Comparison of ENCODE assay signal across 14 cellular contexts in genomic region chr14:72416892-72417291, GRCh38.
DNase-seq lines count a peak whose midpoint lies in the region; ATAC-seq, FAIRE-seq and TF ChIP-seq lines count a peak whose summit lies in the region.
"Had no signal": no experiment of that assay in that cellular context is flagged by ENCODE, and none has a peak within 500 bp of the region (broad histone marks: within the 10 kb centered on the region; RNA-seq: fewer than 3 reads in every experiment).

No MANE protein-coding gene starts in this region.

- H3K9me3 ChIP-seq in BLaER1 treated with 17β-estradiol and CSF1 and Interleukin-3, amounts not matched to agents 10 nM and 100 nM (replicated peaks in 1 of 11): peaks cover 0 to 14% (median 11%) of the 10 kb centered on the region in 11 experiments; a peak in 12 of 22 replicates
- H3K9me3 ChIP-seq in lower lobe of right lung: peaks cover 6% of the 10 kb centered on the region

- H3K27ac Mint-ChIP-seq in natural killer cell treated with Interleukin-12 subunit alpha and Interleukin-12 subunit beta and Interleukin-15 and Interleukin-18, amount 100 ng/mL, for 72 hours: no peak overlapping the region
- H3K27ac Mint-ChIP-seq: activated T-cell treated with anti-CD3 and anti-CD28 coated beads, Interleukin-2, amount 50 U/mL, for 72 hours; naive B cell had no signal

- peaks cover 5 to 13% of the 10 kb centered on the region in 2 donors for H3K4me1 Mint-ChIP-seq in natural killer cell treated with Interleukin-12 subunit alpha and Interleukin-12 subunit beta and Interleukin-15 and Interleukin-18, amount 100 ng/mL, for 72 hours (ENCODE audit: low read depth in 2 of 2)

- H3K9ac ChIP-seq in BLaER1 treated with 17β-estradiol and CSF1 and Interleukin-3, amounts not matched to agents 10 nM and 100 nM: no peak overlapping the region

- H3K27me3 Mint-ChIP-seq in natural killer cell treated with Interleukin-12 subunit alpha and Interleukin-12 subunit beta and Interleukin-15 and Interleukin-18, amount 100 ng/mL, for 72 hours: peaks cover 7 to 10% of the 10 kb centered on the region in 2 donors

- peaks cover 0 to 16% (median 13%) of the 10 kb centered on the region in 10 experiments; a peak in 12 of 20 replicates for H3K4me1 ChIP-seq in BLaER1 treated with 17β-estradiol and CSF1 and Interleukin-3, amounts not matched to agents 10 nM and 100 nM
- H3K4me1 ChIP-seq in lower lobe of right lung: no peaks in the 10 kb centered on the region
- H3K4me1 ChIP-seq: body of pancreas had no signal

- no peaks in the 10 kb centered on the region for H3K36me3 ChIP-seq in BLaER1 treated with 17β-estradiol and CSF1 and Interleukin-3, amounts not matched to agents 10 nM and 100 nM
- H3K36me3 ChIP-seq in lower lobe of right lung: no peaks in the 10 kb centered on the region

- ATAC-seq in esophagus mucosa (peak; percentile 58), lower lobe of right lung (no peak), HG02763 (IDR thresholded peaks at IDR 0.05; ENCODE audit: unreplicated experiment) (no peak)
- no peak for ATAC-seq in natural killer cell treated with Interleukin-12 subunit alpha and Interleukin-12 subunit beta and Interleukin-15 and Interleukin-18, amount 100 ng/mL, for 72 hours
- ATAC-seq: activated T-cell treated with anti-CD3 and anti-CD28 coated beads, Interleukin-2, amount 50 U/mL, for 72 hours; body of pancreas had no signal

- H3K4me3 Mint-ChIP-seq in natural killer cell treated with Interleukin-12 subunit alpha and Interleukin-12 subunit beta and Interleukin-15 and Interleukin-18, amount 100 ng/mL, for 72 hours: no peak overlapping the region
- H3K4me3 Mint-ChIP-seq: activated T-cell treated with anti-CD3 and anti-CD28 coated beads, Interleukin-2, amount 50 U/mL, for 72 hours; naive B cell had no signal

- intact Hi-C loops in lower lobe of right lung (cut with DNase I): no loop called here

- DNase-seq in GM12892 (ENCODE audit: insufficient read length) (no peak), NCI-H345 treated with DMSO at 0.1 percent for 48 hours (lab: John Stamatoyannopoulos, UW; ENCODE audit: unreplicated experiment) (peak; percentile 2), lower lobe of right lung (no peak), NOMO-1 treated with dmso at 0.1 percent for 144 hours (lab: John Stamatoyannopoulos, UW; ENCODE audit: unreplicated experiment) (no peak)
- no peak for DNase-seq in natural killer cell treated with Interleukin-12 subunit alpha and Interleukin-12 subunit beta and Interleukin-15 and Interleukin-18, amount 100 ng/mL, for 72 hours (ENCODE audit: low spot score)
- DNase-seq: activated T-cell treated with anti-CD3 and anti-CD28 coated beads, Interleukin-2, amount 50 U/mL, for 72 hours; KBM-7; naive B cell had no signal

- H3K4me3 ChIP-seq in BLaER1 treated with 17β-estradiol and CSF1 and Interleukin-3, amounts not matched to agents 10 nM and 100 nM: no peak overlapping the region
- no peak overlapping the region for H3K4me3 ChIP-seq in lower lobe of right lung
- H3K4me3 ChIP-seq: body of pancreas had no signal

- peak; percentile 69 for FAIRE-seq in GM12892 (lab: Jason Lieb, UNC)
- FAIRE-seq: RCC 7860 had no signal

- H3K36me3 Mint-ChIP-seq in natural killer cell treated with Interleukin-12 subunit alpha and Interleukin-12 subunit beta and Interleukin-15 and Interleukin-18, amount 100 ng/mL, for 72 hours: no peaks in the 10 kb centered on the region
- H3K36me3 Mint-ChIP-seq: naive B cell had no signal

- no peak for TF ChIP-seq POLR2A in GM12892 (IDR thresholded peaks at IDR 0.05; ENCODE audit: low read depth, low read length)

- peak overlapping the region in 8 of 11 experiments; percentile 4 to 67 (median 46); a peak in 13 of 22 replicates for H3K4me2 ChIP-seq in BLaER1 treated with 17β-estradiol and CSF1 and Interleukin-3, amounts not matched to agents 10 nM and 100 nM

- no peak overlapping the region for H3K27ac ChIP-seq in BLaER1 treated with 17β-estradiol and CSF1 and Interleukin-3, amounts not matched to agents 10 nM and 100 nM
- H3K27ac ChIP-seq in lower lobe of right lung: no peak overlapping the region
- H3K27ac ChIP-seq: body of pancreas, epithelial cell of prostate had no signal

- TF ChIP-seq CTCF in lower lobe of right lung (IDR thresholded peaks at IDR 0.05): no peak

- no peaks in the 10 kb centered on the region for H3K9me3 Mint-ChIP-seq in natural killer cell treated with Interleukin-12 subunit alpha and Interleukin-12 subunit beta and Interleukin-15 and Interleukin-18, amount 100 ng/mL, for 72 hours
- H3K9me3 Mint-ChIP-seq: activated T-cell treated with anti-CD3 and anti-CD28 coated beads, Interleukin-2, amount 50 U/mL, for 72 hours had no signal

- H4K20me1 ChIP-seq in BLaER1 treated with 17β-estradiol and CSF1 and Interleukin-3, amounts not matched to agents 10 nM and 100 nM: no peaks in the 10 kb centered on the region; a peak in 1 of 22 replicates

- H3K27me3 ChIP-seq in BLaER1 treated with 17β-estradiol and CSF1 and Interleukin-3, amounts not matched to agents 10 nM and 100 nM: no peaks in the 10 kb centered on the region
- H3K27me3 ChIP-seq in lower lobe of right lung (ENCODE audit: low read depth): no peaks in the 10 kb centered on the region
- H3K27me3 ChIP-seq: body of pancreas had no signal
